In the genomic region with DNA sequence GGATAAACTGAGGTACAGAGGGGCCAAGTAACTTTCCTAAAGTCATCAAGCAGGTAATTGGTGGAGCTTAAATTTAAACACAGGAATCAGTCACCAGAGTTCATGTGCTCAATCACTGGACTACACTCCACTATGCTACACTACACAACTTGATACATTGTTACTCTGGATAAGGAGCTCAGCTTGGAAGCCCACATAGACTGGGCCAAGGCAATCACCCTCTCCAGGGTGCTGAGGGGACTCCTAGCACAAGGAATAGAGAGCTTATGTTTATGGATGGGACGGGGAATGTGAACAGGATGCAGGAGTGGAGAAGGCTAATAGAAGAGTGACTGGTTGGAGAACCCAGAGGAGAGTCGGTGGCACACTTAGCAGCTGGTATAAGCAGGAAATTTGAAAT, we compare ENCODE assay signal across 22 cellular contexts.
"Had no signal": no experiment of that assay in that cellular context is flagged by ENCODE, and none has a peak within 500 bp of the region (broad histone marks: within the 10 kb centered on the region; RNA-seq: fewer than 3 reads in every experiment).

No MANE protein-coding gene starts in this region.

- H3K27me3 ChIP-seq: dorsolateral prefrontal cortex, neural progenitor cell, right lobe of liver, upper lobe of left lung had no signal

- H3K27ac Mint-ChIP-seq: immature natural killer cell; naive B cell; natural killer cell treated with Interleukin-12 subunit alpha and Interleukin-12 subunit beta and Interleukin-15 and Interleukin-18, amount 100 ng/mL, for 72 hours; neural progenitor cell; progenitor cell of endocrine pancreas; stimulated activated naive B cell treated with anti-CD40 and anti-IgM and Interleukin-4, amounts not matched to agents 10 μg/mL and 1 μg/mL and 100 μg/mL, for 72 hours; stimulated activated naive CD8-positive, alpha-beta T cell treated with anti-CD3 and anti-CD28 coated beads, Interleukin-15, Interleukin-2, amounts not matched to agents 100 ng/mL and 50 ng/mL, for 24 hours had no signal

- ATAC-seq: left colon; left ventricle myocardium superior; lower lobe of right lung; mucosa of descending colon; natural killer cell treated with Interleukin-12 subunit alpha and Interleukin-12 subunit beta and Interleukin-15 and Interleukin-18, amount 100 ng/mL, for 72 hours; right lobe of liver; stimulated activated naive B cell treated with anti-CD40 and anti-IgM and Interleukin-4, amounts not matched to agents 10 μg/mL and 1 μg/mL and 100 μg/mL, for 72 hours had no signal

- H3K36me3 Mint-ChIP-seq: immature natural killer cell; naive B cell; natural killer cell treated with Interleukin-12 subunit alpha and Interleukin-12 subunit beta and Interleukin-15 and Interleukin-18, amount 100 ng/mL, for 72 hours; neural progenitor cell; stimulated activated naive B cell treated with anti-CD40 and anti-IgM and Interleukin-4, amounts not matched to agents 10 μg/mL and 1 μg/mL and 100 μg/mL, for 72 hours had no signal

- H3K9me3 ChIP-seq: lower lobe of right lung, mucosa of descending colon, right lobe of liver, upper lobe of left lung had no signal

- H3K27me3 Mint-ChIP-seq: progenitor cell of endocrine pancreas had no signal

- H3K4me3 Mint-ChIP-seq: immature natural killer cell; naive B cell; natural killer cell treated with Interleukin-12 subunit alpha and Interleukin-12 subunit beta and Interleukin-15 and Interleukin-18, amount 100 ng/mL, for 72 hours; neural progenitor cell; stimulated activated naive B cell treated with anti-CD40 and anti-IgM and Interleukin-4, amounts not matched to agents 10 μg/mL and 1 μg/mL and 100 μg/mL, for 72 hours; stimulated activated naive CD8-positive, alpha-beta T cell treated with anti-CD3 and anti-CD28 coated beads, Interleukin-15, Interleukin-2, amounts not matched to agents 100 ng/mL and 50 ng/mL, for 24 hours had no signal

- H2AFZ ChIP-seq: parathyroid adenoma had no signal

- H3K4me3 ChIP-seq: dorsolateral prefrontal cortex, lower lobe of right lung, mucosa of descending colon, neural progenitor cell, right lobe of liver, upper lobe of left lung had no signal

- H3K4me1 Mint-ChIP-seq: immature natural killer cell had no signal

- H3K9ac ChIP-seq: neural progenitor cell, parathyroid adenoma had no signal

- H3K79me2 ChIP-seq: parathyroid adenoma had no signal

- H3K4me1 ChIP-seq: parathyroid adenoma, right lobe of liver had no signal

- H3K36me3 ChIP-seq: lower lobe of right lung, neural progenitor cell, right lobe of liver, upper lobe of left lung had no signal

- H3K9me3 Mint-ChIP-seq: natural killer cell treated with Interleukin-12 subunit alpha and Interleukin-12 subunit beta and Interleukin-15 and Interleukin-18, amount 100 ng/mL, for 72 hours; stimulated activated naive B cell treated with anti-CD40 and anti-IgM and Interleukin-4, amounts not matched to agents 10 μg/mL and 1 μg/mL and 100 μg/mL, for 72 hours; stimulated activated naive CD8-positive, alpha-beta T cell treated with anti-CD3 and anti-CD28 coated beads, Interleukin-15, Interleukin-2, amounts not matched to agents 100 ng/mL and 50 ng/mL, for 24 hours had no signal

- DNase-seq: dorsolateral prefrontal cortex; effector CD4-positive, alpha-beta T cell; hypothalamus; immature natural killer cell; islet precursor cell; kidney glomerular epithelial cell; left colon; left ventricle myocardium superior; lower lobe of right lung; mucosa of descending colon; naive B cell; right lobe of liver; small intestine; stimulated activated CD4-positive, alpha-beta T cell treated with anti-CD3 and anti-CD28 coated beads, Interleukin-15, amount 100 ng/mL, for 24 hours; stimulated activated CD4-positive, alpha-beta T cell treated with anti-CD3 and anti-CD28 coated beads, Interleukin-2, amount 100 ng/mL, for 48 hours; stimulated activated naive B cell treated with anti-CD40 and anti-IgM and Interleukin-4, amounts not matched to agents 10 μg/mL and 1 μg/mL and 100 μg/mL, for 72 hours; upper lobe of left lung had no signal

- H3K27ac ChIP-seq: dorsolateral prefrontal cortex, lower lobe of right lung, neural progenitor cell, parathyroid adenoma, right lobe of liver, upper lobe of left lung had no signal

- H3K4me2 ChIP-seq: neural progenitor cell had no signal
